ENCODE assay signal across 1 cellular context in genomic region chr7:27435461-27435860, GRCh38.
TF ChIP-seq lines count a peak whose summit lies in the region.

No MANE protein-coding gene starts in this region.

TF ChIP-seq in H1, 55 proteins besides CTCF, POLR2A, EP300 and RAD21 (continued from another document):
- TF ChIP-seq, protein P1, sequence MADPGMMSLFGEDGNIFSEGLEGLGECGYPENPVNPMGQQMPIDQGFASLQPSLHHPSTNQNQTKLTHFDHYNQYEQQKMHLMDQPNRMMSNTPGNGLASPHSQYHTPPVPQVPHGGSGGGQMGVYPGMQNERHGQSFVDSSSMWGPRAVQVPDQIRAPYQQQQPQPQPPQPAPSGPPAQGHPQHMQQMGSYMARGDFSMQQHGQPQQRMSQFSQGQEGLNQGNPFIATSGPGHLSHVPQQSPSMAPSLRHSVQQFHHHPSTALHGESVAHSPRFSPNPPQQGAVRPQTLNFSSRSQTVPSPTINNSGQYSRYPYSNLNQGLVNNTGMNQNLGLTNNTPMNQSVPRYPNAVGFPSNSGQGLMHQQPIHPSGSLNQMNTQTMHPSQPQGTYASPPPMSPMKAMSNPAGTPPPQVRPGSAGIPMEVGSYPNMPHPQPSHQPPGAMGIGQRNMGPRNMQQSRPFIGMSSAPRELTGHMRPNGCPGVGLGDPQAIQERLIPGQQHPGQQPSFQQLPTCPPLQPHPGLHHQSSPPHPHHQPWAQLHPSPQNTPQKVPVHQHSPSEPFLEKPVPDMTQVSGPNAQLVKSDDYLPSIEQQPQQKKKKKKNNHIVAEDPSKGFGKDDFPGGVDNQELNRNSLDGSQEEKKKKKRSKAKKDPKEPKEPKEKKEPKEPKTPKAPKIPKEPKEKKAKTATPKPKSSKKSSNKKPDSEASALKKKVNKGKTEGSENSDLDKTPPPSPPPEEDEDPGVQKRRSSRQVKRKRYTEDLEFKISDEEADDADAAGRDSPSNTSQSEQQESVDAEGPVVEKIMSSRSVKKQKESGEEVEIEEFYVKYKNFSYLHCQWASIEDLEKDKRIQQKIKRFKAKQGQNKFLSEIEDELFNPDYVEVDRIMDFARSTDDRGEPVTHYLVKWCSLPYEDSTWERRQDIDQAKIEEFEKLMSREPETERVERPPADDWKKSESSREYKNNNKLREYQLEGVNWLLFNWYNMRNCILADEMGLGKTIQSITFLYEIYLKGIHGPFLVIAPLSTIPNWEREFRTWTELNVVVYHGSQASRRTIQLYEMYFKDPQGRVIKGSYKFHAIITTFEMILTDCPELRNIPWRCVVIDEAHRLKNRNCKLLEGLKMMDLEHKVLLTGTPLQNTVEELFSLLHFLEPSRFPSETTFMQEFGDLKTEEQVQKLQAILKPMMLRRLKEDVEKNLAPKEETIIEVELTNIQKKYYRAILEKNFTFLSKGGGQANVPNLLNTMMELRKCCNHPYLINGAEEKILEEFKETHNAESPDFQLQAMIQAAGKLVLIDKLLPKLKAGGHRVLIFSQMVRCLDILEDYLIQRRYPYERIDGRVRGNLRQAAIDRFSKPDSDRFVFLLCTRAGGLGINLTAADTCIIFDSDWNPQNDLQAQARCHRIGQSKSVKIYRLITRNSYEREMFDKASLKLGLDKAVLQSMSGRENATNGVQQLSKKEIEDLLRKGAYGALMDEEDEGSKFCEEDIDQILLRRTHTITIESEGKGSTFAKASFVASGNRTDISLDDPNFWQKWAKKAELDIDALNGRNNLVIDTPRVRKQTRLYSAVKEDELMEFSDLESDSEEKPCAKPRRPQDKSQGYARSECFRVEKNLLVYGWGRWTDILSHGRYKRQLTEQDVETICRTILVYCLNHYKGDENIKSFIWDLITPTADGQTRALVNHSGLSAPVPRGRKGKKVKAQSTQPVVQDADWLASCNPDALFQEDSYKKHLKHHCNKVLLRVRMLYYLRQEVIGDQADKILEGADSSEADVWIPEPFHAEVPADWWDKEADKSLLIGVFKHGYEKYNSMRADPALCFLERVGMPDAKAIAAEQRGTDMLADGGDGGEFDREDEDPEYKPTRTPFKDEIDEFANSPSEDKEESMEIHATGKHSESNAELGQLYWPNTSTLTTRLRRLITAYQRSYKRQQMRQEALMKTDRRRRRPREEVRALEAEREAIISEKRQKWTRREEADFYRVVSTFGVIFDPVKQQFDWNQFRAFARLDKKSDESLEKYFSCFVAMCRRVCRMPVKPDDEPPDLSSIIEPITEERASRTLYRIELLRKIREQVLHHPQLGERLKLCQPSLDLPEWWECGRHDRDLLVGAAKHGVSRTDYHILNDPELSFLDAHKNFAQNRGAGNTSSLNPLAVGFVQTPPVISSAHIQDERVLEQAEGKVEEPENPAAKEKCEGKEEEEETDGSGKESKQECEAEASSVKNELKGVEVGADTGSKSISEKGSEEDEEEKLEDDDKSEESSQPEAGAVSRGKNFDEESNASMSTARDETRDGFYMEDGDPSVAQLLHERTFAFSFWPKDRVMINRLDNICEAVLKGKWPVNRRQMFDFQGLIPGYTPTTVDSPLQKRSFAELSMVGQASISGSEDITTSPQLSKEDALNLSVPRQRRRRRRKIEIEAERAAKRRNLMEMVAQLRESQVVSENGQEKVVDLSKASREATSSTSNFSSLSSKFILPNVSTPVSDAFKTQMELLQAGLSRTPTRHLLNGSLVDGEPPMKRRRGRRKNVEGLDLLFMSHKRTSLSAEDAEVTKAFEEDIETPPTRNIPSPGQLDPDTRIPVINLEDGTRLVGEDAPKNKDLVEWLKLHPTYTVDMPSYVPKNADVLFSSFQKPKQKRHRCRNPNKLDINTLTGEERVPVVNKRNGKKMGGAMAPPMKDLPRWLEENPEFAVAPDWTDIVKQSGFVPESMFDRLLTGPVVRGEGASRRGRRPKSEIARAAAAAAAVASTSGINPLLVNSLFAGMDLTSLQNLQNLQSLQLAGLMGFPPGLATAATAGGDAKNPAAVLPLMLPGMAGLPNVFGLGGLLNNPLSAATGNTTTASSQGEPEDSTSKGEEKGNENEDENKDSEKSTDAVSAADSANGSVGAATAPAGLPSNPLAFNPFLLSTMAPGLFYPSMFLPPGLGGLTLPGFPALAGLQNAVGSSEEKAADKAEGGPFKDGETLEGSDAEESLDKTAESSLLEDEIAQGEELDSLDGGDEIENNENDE (IDR thresholded peaks at IDR 0.05; ENCODE audit: insufficient replicate concordance, low read length): no peak
- TF ChIP-seq CHD1 (IDR thresholded peaks at IDR 0.05; ENCODE audit: low read depth, low read length) (no peak), POLR2AphosphoS5 (IDR thresholded peaks at IDR 0.05; ENCODE audit: low read depth, low read length) (no peak), MAFK (IDR thresholded peaks at IDR 0.05; ENCODE audit: low read depth, low read length) (no peak), GTF2F1 (IDR thresholded peaks at IDR 0.05; ENCODE audit: borderline replicate concordance, low read depth, low read length) (no peak)
- TF ChIP-seq, protein P2, sequence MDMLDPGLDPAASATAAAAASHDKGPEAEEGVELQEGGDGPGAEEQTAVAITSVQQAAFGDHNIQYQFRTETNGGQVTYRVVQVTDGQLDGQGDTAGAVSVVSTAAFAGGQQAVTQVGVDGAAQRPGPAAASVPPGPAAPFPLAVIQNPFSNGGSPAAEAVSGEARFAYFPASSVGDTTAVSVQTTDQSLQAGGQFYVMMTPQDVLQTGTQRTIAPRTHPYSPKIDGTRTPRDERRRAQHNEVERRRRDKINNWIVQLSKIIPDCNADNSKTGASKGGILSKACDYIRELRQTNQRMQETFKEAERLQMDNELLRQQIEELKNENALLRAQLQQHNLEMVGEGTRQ (IDR thresholded peaks at IDR 0.05; ENCODE audit: low read length): no peak
